19 cellular contexts compared by ENCODE assay signal in genomic region chr1:39404876-39405275, GRCh38.
A peak's percentile ranks its signal among the peaks of the same experiment; 100 is the strongest.
DNase-seq lines count a peak whose midpoint lies in the region; TF ChIP-seq lines count a peak whose summit lies in the region.
"Had no signal": no experiment of that assay in that cellular context is flagged by ENCODE, and none has a peak within 500 bp of the region (broad histone marks: within the 10 kb centered on the region; RNA-seq: fewer than 3 reads in every experiment).

No MANE protein-coding gene starts in this region.

- peaks cover 35% of the 10 kb centered on the region for H3K36me3 Mint-ChIP-seq in Calu3 (ENCODE audit: insufficient read depth, unreplicated experiment)
- H3K36me3 Mint-ChIP-seq in nephron (ENCODE audit: low read depth) = peaks cover under 1% of the 10 kb centered on the region
- H3K36me3 Mint-ChIP-seq in activated CD4-positive, alpha-beta memory T cell treated with anti-CD3 and anti-CD28 coated beads, Interleukin-2, amount 10 ng/mL, durations not matched to agents 7 days and 5 days (ENCODE audit: low read depth) = peaks cover 38% of the 10 kb centered on the region

- peaks cover 90% of the 10 kb centered on the region for H4K20me1 ChIP-seq in BLaER1

- H3K4me1 ChIP-seq in BLaER1 = peaks cover 58% of the 10 kb centered on the region

- H3K4me1 Mint-ChIP-seq in Calu3 (ENCODE audit: low read depth, unreplicated experiment) = peaks cover 58% of the 10 kb centered on the region
- H3K4me1 Mint-ChIP-seq in nephron = peaks cover 52% of the 10 kb centered on the region
- H3K4me1 Mint-ChIP-seq in activated CD4-positive, alpha-beta memory T cell treated with anti-CD3 and anti-CD28 coated beads, Interleukin-2, amount 10 ng/mL, durations not matched to agents 7 days and 5 days = peaks cover 41% of the 10 kb centered on the region

- no peak overlapping the region for H3K9ac ChIP-seq in BLaER1

- POLR2A ChIA-PET in activated CD4-positive, alpha-beta memory T cell treated with anti-CD3 and anti-CD28 coated beads, Interleukin-2, amount 10 ng/mL, durations not matched to agents 7 days and 5 days (lab: Charles Lee) = no interaction called here

- H3K36me3 ChIP-seq in BLaER1 = peaks cover 44% of the 10 kb centered on the region
- H3K36me3 ChIP-seq: stomach had no signal

- H3K27me3 ChIP-seq in BLaER1 = no peaks in the 10 kb centered on the region
- H3K27me3 ChIP-seq: stomach had no signal

- H3K27me3 Mint-ChIP-seq in Calu3 (ENCODE audit: unreplicated experiment) (no peaks in the 10 kb centered on the region), nephron (ENCODE audit: low read depth) (no peaks in the 10 kb centered on the region)
- H3K27me3 Mint-ChIP-seq in activated CD4-positive, alpha-beta memory T cell treated with anti-CD3 and anti-CD28 coated beads, Interleukin-2, amount 10 ng/mL, durations not matched to agents 7 days and 5 days = no peaks in the 10 kb centered on the region
- H3K27me3 Mint-ChIP-seq: activated CD4-positive, alpha-beta T cell treated with anti-CD3 and anti-CD28 coated beads for 36 hours; progenitor cell of endocrine pancreas had no signal

- CTCF ChIA-PET in Calu3 (lab: Charles Lee) = no interaction called here
- CTCF ChIA-PET in activated CD4-positive, alpha-beta memory T cell treated with anti-CD3 and anti-CD28 coated beads, Interleukin-2, amount 10 ng/mL, durations not matched to agents 7 days and 5 days (lab: Charles Lee) = interaction anchor here (1.5 kb wide), 1 partner anchor 20 kb away, joined by 3 read pairs; no protein-coding TSS in a partner anchor

- H3K27ac ChIP-seq in BLaER1 = no peak overlapping the region
- peak overlapping the region; percentile 35 for H3K27ac ChIP-seq in cingulate gyrus (ENCODE audit: low read depth, low read length)

- DNase-seq in Calu3 (no peak), NCI-H128 (lab: John Stamatoyannopoulos, UW; ENCODE audit: unreplicated experiment) (no peak)
- DNase-seq in activated CD4-positive, alpha-beta T cell treated with anti-CD3 and anti-CD28 coated beads, Interleukin-2, amount 50 U/mL, for 1 hour = no peak
- no peak for DNase-seq in activated CD4-positive, alpha-beta memory T cell treated with anti-CD3 and anti-CD28 coated beads, Interleukin-2, amount 10 ng/mL, durations not matched to agents 7 days and 5 days
- DNase-seq: activated CD4-positive, alpha-beta T cell treated with anti-CD3 and anti-CD28 coated beads for 36 hours; activated CD8-positive, alpha-beta memory T cell treated with anti-CD3 and anti-CD28 coated beads, Interleukin-2, amount 50 U/mL, for 4 hours; activated effector memory CD4-positive, alpha-beta T cell treated with anti-CD3 and anti-CD28 coated beads, Interleukin-2, amount 50 U/mL, for 16 hours; head of caudate nucleus; KBM-7; NCI-H1930; NCI-H510A; nephron progenitor cell; small intestine; stimulated activated CD4-positive, alpha-beta T cell treated with anti-CD3 and anti-CD28 coated beads, Interleukin-2, amount 100 ng/mL, for 48 hours; stomach had no signal

- peak overlapping the region; percentile 17; the same call in 1 of the 2 replicates for H3K4me2 ChIP-seq in BLaER1

- BruUV-seq in Calu3 (replicated peaks; lab: Mats Ljungman, UMichigan) = no TSS peak

- TF ChIP-seq CTCF in Calu3 (IDR thresholded peaks at IDR 0.05; ENCODE audit: unreplicated experiment) = no peak
- no peak for TF ChIP-seq CTCF in nephron (IDR thresholded peaks at IDR 0.05; ENCODE audit: unreplicated experiment in 3 of 3)

- H3K27ac Mint-ChIP-seq in Calu3 (ENCODE audit: unreplicated experiment) (peak overlapping the region; percentile 93), nephron (peak overlapping the region; percentile 88 to 98 (median 98))
- no peak overlapping the region for H3K27ac Mint-ChIP-seq in activated CD4-positive, alpha-beta memory T cell treated with anti-CD3 and anti-CD28 coated beads, Interleukin-2, amount 10 ng/mL, durations not matched to agents 7 days and 5 days
- H3K27ac Mint-ChIP-seq: activated CD4-positive, alpha-beta T cell treated with anti-CD3 and anti-CD28 coated beads for 36 hours; nephron progenitor cell had no signal

- H3K4me3 Mint-ChIP-seq in Calu3 (ENCODE audit: low read depth, unreplicated experiment) (peak overlapping the region; percentile 33), nephron (no peak overlapping the region)
- no peak overlapping the region for H3K4me3 Mint-ChIP-seq in activated CD4-positive, alpha-beta memory T cell treated with anti-CD3 and anti-CD28 coated beads, Interleukin-2, amount 10 ng/mL, durations not matched to agents 7 days and 5 days
- H3K4me3 Mint-ChIP-seq: activated CD4-positive, alpha-beta T cell treated with anti-CD3 and anti-CD28 coated beads for 36 hours; nephron progenitor cell had no signal

- H3K9me3 Mint-ChIP-seq in Calu3 (ENCODE audit: low read depth, unreplicated experiment) (peaks cover 3% of the 10 kb centered on the region), nephron (no peaks in the 10 kb centered on the region)
- H3K9me3 Mint-ChIP-seq in activated CD4-positive, alpha-beta memory T cell treated with anti-CD3 and anti-CD28 coated beads, Interleukin-2, amount 10 ng/mL, durations not matched to agents 7 days and 5 days = no peaks in the 10 kb centered on the region
- H3K9me3 Mint-ChIP-seq: nephron progenitor cell had no signal

- intact Hi-C loops in Calu3 (cut with micrococcal nuclease; ENCODE audit: unreplicated experiment) = no loop called here

- H3K4me3 ChIP-seq in BLaER1 = no peak overlapping the region
- H3K4me3 ChIP-seq: stomach had no signal

- no peaks in the 10 kb centered on the region for H3K9me3 ChIP-seq in BLaER1
- H3K9me3 ChIP-seq: stomach had no signal
